8 cellular contexts compared by ENCODE assay signal in the genomic region with DNA sequence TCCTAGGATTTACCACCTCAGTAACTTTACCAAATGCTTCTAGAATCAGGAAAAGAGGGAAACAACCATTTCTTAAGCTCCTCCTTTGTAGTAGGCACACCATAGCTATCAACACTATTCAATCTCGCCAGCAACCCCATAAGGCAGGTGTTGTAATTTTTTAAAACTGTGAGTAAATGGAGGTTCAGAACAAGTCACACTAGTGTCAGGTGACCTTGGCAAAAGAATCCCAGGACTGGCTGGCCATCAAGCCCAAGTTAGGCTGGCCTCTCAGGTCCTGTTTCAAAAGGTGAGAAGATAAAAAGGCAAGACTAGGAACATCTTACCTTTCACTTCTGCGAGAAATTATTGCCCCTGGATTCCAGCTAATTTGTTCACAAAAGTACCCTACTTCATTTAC. TPM values are rescaled to one million over a fixed set of nuclear protein-coding genes. Genes with fewer than 3 reads are reported as not detected.
DNase-seq lines count a peak whose midpoint lies in the region; ATAC-seq and TF ChIP-seq lines count a peak whose summit lies in the region.

No MANE protein-coding gene starts in this region.

- peak overlapping the region; percentile 86 for H3K4me2 ChIP-seq in Loucy (ENCODE audit: low read depth, low read length, poor library complexity, severe bottlenecking)

- DNase-seq in AG09309 (ENCODE audit: low read depth) (no peak), iPS-NIHi11 (ENCODE audit: low spot score) (no peak), posterior vena cava (ENCODE audit: low spot score) (no peak), DMS 273 (lab: John Stamatoyannopoulos, UW; ENCODE audit: unreplicated experiment) (no peak)
- DNase-seq in effector memory CD4-positive, alpha-beta T cell, result no peak
- DNase-seq in naive thymus-derived CD8-positive, alpha-beta T cell, result no peak

- H3K4me3 ChIP-seq in AG09309 (ENCODE audit: control insufficient read depth, low read depth, low read length) (peak overlapping the region; percentile 94), Loucy (ENCODE audit: low read length, poor library complexity, severe bottlenecking) (peak overlapping the region; percentile 99)
- H3K4me3 ChIP-seq in effector memory CD4-positive, alpha-beta T cell (ENCODE audit: insufficient read depth, low read depth, low read length, poor library complexity, severe bottlenecking), result peak overlapping the region; percentile 100

- peak overlapping the region; percentile 99 for H3K9ac ChIP-seq in Loucy (ENCODE audit: low read depth, low read length, poor library complexity, severe bottlenecking)

- no peaks in the 10 kb centered on the region for H3K27me3 Mint-ChIP-seq in naive thymus-derived CD8-positive, alpha-beta T cell

- no peaks in the 10 kb centered on the region for H3K9me2 ChIP-seq in Loucy (replicated peaks; ENCODE audit: low read depth, low read length)

- H3K4me3 Mint-ChIP-seq in naive thymus-derived CD8-positive, alpha-beta T cell, result peak overlapping the region; percentile 85 to 94 (median 90)

- no peak overlapping the region for H2AFZ ChIP-seq in Loucy (ENCODE audit: low read length)

- TF ChIP-seq CTCF in AG09309 (IDR thresholded peaks at IDR 0.05; ENCODE audit: control insufficient read depth, insufficient read depth, low read depth, low read length, missing control alignments) (no peak), Loucy (conservative IDR thresholded peaks at IDR 0.05; ENCODE audit: low read length) (no peak)

- peaks cover 0 to 11% (median 0%) of the 10 kb centered on the region in 3 donors for H3K36me3 Mint-ChIP-seq in naive thymus-derived CD8-positive, alpha-beta T cell

- peaks cover 26% of the 10 kb centered on the region for H3K79me2 ChIP-seq in Loucy (ENCODE audit: insufficient read depth, low read length)

- peaks cover 18 to 55% (median 44%) of the 10 kb centered on the region in 4 donors for H3K4me1 Mint-ChIP-seq in naive thymus-derived CD8-positive, alpha-beta T cell

- no peaks in the 10 kb centered on the region for H3K9me3 ChIP-seq in Loucy (ENCODE audit: insufficient read depth, low read depth, low read length)
- no peaks in the 10 kb centered on the region for H3K9me3 ChIP-seq in effector memory CD4-positive, alpha-beta T cell (ENCODE audit: control insufficient read depth, low read length)

- POLR2A ChIA-PET in naive thymus-derived CD8-positive, alpha-beta T cell (lab: Charles Lee), result interaction anchor here (0.6 to 1.2 kb wide), 2 partner anchors 25 to 29 kb away, joined by 3 read pairs; a partner anchor contains a TSS

- H4K20me1 ChIP-seq in Loucy (ENCODE audit: insufficient read depth, low read length, poor library complexity, severe bottlenecking), result peaks cover 16% of the 10 kb centered on the region

- peaks cover 5% of the 10 kb centered on the region for H3K27me3 ChIP-seq in Loucy (ENCODE audit: insufficient read depth, low read length, poor library complexity, severe bottlenecking)
- no peaks in the 10 kb centered on the region for H3K27me3 ChIP-seq in effector memory CD4-positive, alpha-beta T cell (replicated peaks; ENCODE audit: control insufficient read depth, insufficient read depth, low read length, poor library complexity, severe bottlenecking)

- H3K9me3 Mint-ChIP-seq in naive thymus-derived CD8-positive, alpha-beta T cell, result no peaks in the 10 kb centered on the region

- no peak for ATAC-seq in naive thymus-derived CD8-positive, alpha-beta T cell
- no peak for ATAC-seq in GM21447 (IDR thresholded peaks at IDR 0.05; ENCODE audit: unreplicated experiment)

- intact Hi-C loops in posterior vena cava (cut with DNase I), result no loop called here

- peak overlapping the region; percentile 79 for H3K27ac ChIP-seq in effector memory CD4-positive, alpha-beta T cell (ENCODE audit: insufficient read depth, low read length, poor library complexity, severe bottlenecking)

- H3K4me1 ChIP-seq in Loucy (ENCODE audit: insufficient read depth, low read length, poor library complexity, severe bottlenecking), result peaks cover 22% of the 10 kb centered on the region
- peaks cover 9% of the 10 kb centered on the region for H3K4me1 ChIP-seq in effector memory CD4-positive, alpha-beta T cell (ENCODE audit: control insufficient read depth, insufficient read depth, low read length, poor library complexity, severe bottlenecking)

- H3K36me3 ChIP-seq in Loucy (ENCODE audit: insufficient read depth, low read length), result no peaks in the 10 kb centered on the region
- H3K36me3 ChIP-seq in effector memory CD4-positive, alpha-beta T cell (ENCODE audit: control insufficient read depth, insufficient read depth, low read length), result peaks cover 5% of the 10 kb centered on the region

- no peaks in the 10 kb centered on the region for H3F3A ChIP-seq in Loucy (ENCODE audit: low read depth)

- H3K27ac Mint-ChIP-seq in naive thymus-derived CD8-positive, alpha-beta T cell, result peak overlapping the region; percentile 82 to 95 (median 92)

RNA-seq across cellular contexts. Expression of a gene that starts 0.7 kb away (rescaled TPM):
- 10 to 100 TPM; 69.6 to 70.5 TPM for total RNA-seq in naive thymus-derived CD8-positive, alpha-beta T cell
- 10 to 100 TPM in 2 of 3 donors, 1 to 10 TPM in 1; 9.6 to 18.3 (median 11.2) TPM for polyA plus RNA-seq in naive thymus-derived CD8-positive, alpha-beta T cell
- 10 to 100 TPM; 15.2 to 19.3 TPM for total RNA-seq in posterior vena cava

RNA-seq across cellular contexts. Expression of a gene that starts 29.2 kb away (rescaled TPM):
- total RNA-seq in naive thymus-derived CD8-positive, alpha-beta T cell, result 10 to 100 TPM; 23.6 to 25.1 TPM
- polyA plus RNA-seq in naive thymus-derived CD8-positive, alpha-beta T cell, result 1 to 10 TPM; 8.3 to 9.9 (median 9.6) TPM
- total RNA-seq in posterior vena cava, result 10 to 100 TPM; 39.4 to 55.8 TPM
